18 cellular contexts compared by ENCODE assay signal in genomic region chr10:88755753-88756152, GRCh38. TPM values are rescaled to one million over a fixed set of nuclear protein-coding genes. Genes with fewer than 3 reads are reported as not detected.
DNase-seq lines count a peak whose midpoint lies in the region; ATAC-seq and FAIRE-seq lines count a peak whose summit lies in the region.
"Had no signal": no experiment of that assay in that cellular context is flagged by ENCODE, and none has a peak within 500 bp of the region (broad histone marks: within the 10 kb centered on the region; RNA-seq: fewer than 3 reads in every experiment).

No MANE protein-coding gene starts in this region.

- no peaks in the 10 kb centered on the region for H3K9me3 Mint-ChIP-seq in activated T-cell treated with anti-CD3 and anti-CD28 coated beads, Interleukin-2, amount 50 U/mL, for 72 hours
- no peaks in the 10 kb centered on the region for H3K9me3 Mint-ChIP-seq in activated T-cell treated with anti-CD3 and anti-CD28 coated beads, Interleukin-2, amount 50 U/mL, for 24 hours

- ATAC-seq in activated T-cell treated with anti-CD3 and anti-CD28 coated beads, Interleukin-2, amount 50 U/mL, for 72 hours (replicated peaks in 1 of 2): peak; percentile 78 to 89
- ATAC-seq in HG02885 (IDR thresholded peaks at IDR 0.05; ENCODE audit: poor library complexity, unreplicated experiment): peak; percentile 66
- no peak for ATAC-seq in left colon
- ATAC-seq: K562, PC-3 had no signal

- H3K27ac Mint-ChIP-seq in activated T-cell treated with anti-CD3 and anti-CD28 coated beads, Interleukin-2, amount 50 U/mL, for 72 hours: no peak overlapping the region
- no peak overlapping the region for H3K27ac Mint-ChIP-seq in activated T-cell treated with anti-CD3 and anti-CD28 coated beads, Interleukin-2, amount 50 U/mL, for 24 hours

- H3K4me3 Mint-ChIP-seq in activated T-cell treated with anti-CD3 and anti-CD28 coated beads, Interleukin-2, amount 50 U/mL, for 72 hours: no peak overlapping the region
- H3K4me3 Mint-ChIP-seq in activated T-cell treated with anti-CD3 and anti-CD28 coated beads, Interleukin-2, amount 50 U/mL, for 24 hours: no peak overlapping the region

- peak; percentile 13 to 22 for DNase-seq in activated T-cell treated with anti-CD3 and anti-CD28 coated beads, Interleukin-2, amount 50 U/mL, for 72 hours
- DNase-seq in activated T-cell treated with anti-CD3 and anti-CD28 coated beads, Interleukin-2, amount 50 U/mL, for 24 hours: no peak
- DNase-seq in GM19239 (ENCODE audit: insufficient read length, low spot score) (no peak), left colon (no peak), NCI-H510A (lab: John Stamatoyannopoulos, UW) (no peak)
- peak; percentile 8 to 9 for DNase-seq in stimulated activated CD4-positive, alpha-beta T cell treated with anti-CD3 and anti-CD28 coated beads, Interleukin-2, amount 100 ng/mL, for 48 hours
- DNase-seq in activated effector memory CD4-positive, alpha-beta T cell treated with Interleukin-2 at 50 U/mL for 16 hours: no peak
- DNase-seq: midbrain, NCI-H1092 treated with DMSO at 0.1 percent for 48 hours, NCI-H446 treated with DMSO at 0.1 percent for 48 hours, ovary, PC-3, small intestine had no signal

- intact Hi-C loops in left colon (cut with DNase I, micrococcal nuclease): no loop called here

- peak; percentile 71 for FAIRE-seq in GM19239 (lab: Jason Lieb, UNC)
- FAIRE-seq: K562, keratinocyte had no signal

- H3K27me3 Mint-ChIP-seq in activated T-cell treated with anti-CD3 and anti-CD28 coated beads, Interleukin-2, amount 50 U/mL, for 72 hours (ENCODE audit: low read depth): peaks cover 7% of the 10 kb centered on the region
- peaks cover 7% of the 10 kb centered on the region for H3K27me3 Mint-ChIP-seq in activated T-cell treated with anti-CD3 and anti-CD28 coated beads, Interleukin-2, amount 50 U/mL, for 24 hours

- peaks cover 14% of the 10 kb centered on the region for H3K4me1 Mint-ChIP-seq in activated T-cell treated with anti-CD3 and anti-CD28 coated beads, Interleukin-2, amount 50 U/mL, for 72 hours (ENCODE audit: low read depth)
- H3K4me1 Mint-ChIP-seq in activated T-cell treated with anti-CD3 and anti-CD28 coated beads, Interleukin-2, amount 50 U/mL, for 24 hours (ENCODE audit: low read depth): peaks cover 13% of the 10 kb centered on the region

- no peaks in the 10 kb centered on the region for H3K36me3 Mint-ChIP-seq in activated T-cell treated with anti-CD3 and anti-CD28 coated beads, Interleukin-2, amount 50 U/mL, for 72 hours (ENCODE audit: insufficient read depth in 2 of 2)
- H3K36me3 Mint-ChIP-seq in activated T-cell treated with anti-CD3 and anti-CD28 coated beads, Interleukin-2, amount 50 U/mL, for 24 hours (ENCODE audit: low read depth): no peaks in the 10 kb centered on the region

RNA-seq across cellular contexts. Expression of gene LIPN, which starts 4.1 kb away (rescaled TPM):
- total RNA-seq in activated T-cell treated with anti-CD3 and anti-CD28 coated beads, Interleukin-2, amount 50 U/mL, for 72 hours: not detected
- not detected for total RNA-seq in left colon
- total RNA-seq: cardiac muscle cell, K562, ovary, PC-3, ureter had no signal

RNA-seq across cellular contexts. Expression of gene LIPM, which starts 46.8 kb away (rescaled TPM):
- not detected for total RNA-seq in activated T-cell treated with anti-CD3 and anti-CD28 coated beads, Interleukin-2, amount 50 U/mL, for 72 hours
- total RNA-seq in left colon: not detected
- total RNA-seq: cardiac muscle cell, K562, ovary, PC-3, ureter had no signal

RNA-seq across cellular contexts. Expression of gene LIPK, which starts 49.7 kb away (rescaled TPM):
- not detected for total RNA-seq in activated T-cell treated with anti-CD3 and anti-CD28 coated beads, Interleukin-2, amount 50 U/mL, for 72 hours
- total RNA-seq in left colon: not detected
- total RNA-seq: cardiac muscle cell, K562, ovary, PC-3, ureter had no signal

Comparison
In these comparisons a context has a peak if more than half of its experiments do, and no peak if none do; other contexts are left out.
1. DNase-seq: peak in activated T-cell treated with anti-CD3 and anti-CD28 coated beads, Interleukin-2, amount 50 U/mL, for 72 hours (2 of 2) and stimulated activated CD4-positive, alpha-beta T cell treated with anti-CD3 and anti-CD28 coated beads, Interleukin-2, amount 100 ng/mL, for 48 hours (2 of 2); none in activated T-cell treated with anti-CD3 and anti-CD28 coated beads, Interleukin-2, amount 50 U/mL, for 24 hours (single experiment), GM19239 (single experiment), left colon (0 of 2), activated effector memory CD4-positive, alpha-beta T cell treated with Interleukin-2 at 50 U/mL for 16 hours (single experiment) and NCI-H510A (single experiment).